Comparison of ENCODE assay signal across 1 cellular context in genomic region chr1:196887515-196888239, GRCh38.
TF ChIP-seq lines count a peak whose summit lies in the region.

CFHR4 (plus strand) TSS chr1:196888052; CDS start chr1:196888151, 99 bp downstream.

TF ChIP-seq in HepG2, 621 proteins besides CTCF, POLR2A, EP300 and RAD21 (continued from another document):
- TF ChIP-seq AHDC1 (CRISPR knock-in tag; IDR thresholded peaks at IDR 0.05; ENCODE audit: borderline replicate concordance) = peak; percentile 45; the same call in 1 of the 2 replicates
- TF ChIP-seq GATAD2A (CRISPR knock-in tag; IDR thresholded peaks at IDR 0.05) = peak; percentile 41; the same call in 1 of the 2 replicates
- TF ChIP-seq ZNF256 (CRISPR knock-in tag; conservative IDR thresholded peaks at IDR 0.05) = no peak
- no peak for TF ChIP-seq ZNF20 (CRISPR knock-in tag; IDR thresholded peaks at IDR 0.05)
- TF ChIP-seq FOXA3 (CRISPR knock-in tag; IDR thresholded peaks at IDR 0.05) = peak; percentile 32; the same call in 1 of the 2 replicates
TF ChIP-seq in HepG2: peak in this region for 8.
